35 cellular contexts compared by ENCODE assay signal in genomic region chr6:1831030-1831429, GRCh38.
"Had no signal": no experiment of that assay in that cellular context is flagged by ENCODE, and none has a peak within 500 bp of the region (broad histone marks: within the 10 kb centered on the region; RNA-seq: fewer than 3 reads in every experiment).

No MANE protein-coding gene starts in this region.

- H3K4me1 Mint-ChIP-seq: activated CD4-positive, alpha-beta memory T cell treated with anti-CD3 and anti-CD28 coated beads, Interleukin-2, amount 10 ng/mL, durations not matched to agents 7 days and 5 days; activated CD4-positive, alpha-beta T cell treated with anti-CD3 and anti-CD28 coated beads for 36 hours; activated CD4-positive, alpha-beta T cell treated with anti-CD3 and anti-CD28 coated beads, Interleukin-2, amount 10 ng/mL, durations not matched to agents 7 days and 5 days; activated CD8-positive, alpha-beta memory T cell treated with anti-CD3 and anti-CD28 coated beads, Interleukin-2, amount 10 ng/mL, durations not matched to agents 7 days and 5 days; activated naive CD4-positive, alpha-beta T cell treated with anti-CD3 and anti-CD28 coated beads, Interleukin-2, amount 10 ng/mL, durations not matched to agents 7 days and 5 days; activated naive CD4-positive, alpha-beta T cell treated with anti-CD3 and anti-CD28 coated beads, Interleukin-2, amount 50 U/mL, for 24 hours; activated naive CD8-positive, alpha-beta T cell treated with anti-CD3 and anti-CD28 coated beads, Interleukin-2, amount 10 ng/mL, durations not matched to agents 7 days and 5 days; activated naive CD8-positive, alpha-beta T cell treated with anti-CD3 and anti-CD28 coated beads, Interleukin-2, amount 50 U/mL, for 24 hours had no signal

- H3K4me1 ChIP-seq: breast epithelium had no signal

- H3K4me3 ChIP-seq: body of pancreas, breast epithelium had no signal

- DNase-seq: activated CD4-positive, alpha-beta memory T cell treated with anti-CD3 and anti-CD28 coated beads, Interleukin-2, amount 10 ng/mL, durations not matched to agents 7 days and 5 days; activated CD4-positive, alpha-beta T cell treated with anti-CD3 and anti-CD28 coated beads for 1 hour; activated CD4-positive, alpha-beta T cell treated with anti-CD3 and anti-CD28 coated beads for 36 hours; activated CD4-positive, alpha-beta T cell treated with anti-CD3 and anti-CD28 coated beads for 48 hours; activated CD4-positive, alpha-beta T cell treated with anti-CD3 and anti-CD28 coated beads, Interleukin-2, amount 10 ng/mL, durations not matched to agents 7 days and 5 days; activated CD4-positive, alpha-beta T cell treated with anti-CD3 and anti-CD28 coated beads, Interleukin-2, amount 50 U/mL, for 48 hours; activated CD4-positive, CD25-positive, alpha-beta regulatory T cell; activated CD8-positive, alpha-beta memory T cell treated with anti-CD3 and anti-CD28 coated beads for 24 hours; activated CD8-positive, alpha-beta memory T cell treated with anti-CD3 and anti-CD28 coated beads, Interleukin-2, amount 10 ng/mL, durations not matched to agents 7 days and 5 days; activated CD8-positive, alpha-beta memory T cell treated with anti-CD3 and anti-CD28 coated beads, Interleukin-2, amount 50 U/mL, for 48 hours; activated CD8-positive, alpha-beta T cell treated with anti-CD3 and anti-CD28 coated beads, Interleukin-2, amount 10 ng/mL, durations not matched to agents 7 days and 5 days; activated effector memory CD4-positive, alpha-beta T cell treated with Interleukin-2 at 50 U/mL for 16 hours; activated gamma-delta T cell; activated naive CD4-positive, alpha-beta T cell treated with anti-CD3 and anti-CD28 coated beads, Interleukin-2, amount 10 ng/mL, durations not matched to agents 7 days and 5 days; activated naive CD4-positive, alpha-beta T cell treated with Interleukin-2 at 50 U/mL for 16 hours; activated naive CD8-positive, alpha-beta T cell treated with anti-CD3 and anti-CD28 coated beads, Interleukin-2, amount 10 ng/mL, durations not matched to agents 7 days and 5 days; activated naive CD8-positive, alpha-beta T cell treated with anti-CD3 and anti-CD28 coated beads, Interleukin-2, amount 50 U/mL, for 24 hours; activated T-cell treated with anti-CD3 and anti-CD28 coated beads, Interleukin-2, amount 50 U/mL, for 24 hours; activated T-cell treated with anti-CD3 and anti-CD28 coated beads, Interleukin-2, amount 50 U/mL, for 48 hours; amniotic stem cell; aorta; body of pancreas; brain microvascular endothelial cell; central memory CD4-positive, alpha-beta T cell; T-helper 1 cell; T-helper 2 cell; T-helper 9 cell had no signal

- H3K27ac Mint-ChIP-seq: activated CD4-positive, alpha-beta memory T cell treated with anti-CD3 and anti-CD28 coated beads, Interleukin-2, amount 10 ng/mL, durations not matched to agents 7 days and 5 days; activated CD4-positive, alpha-beta T cell treated with anti-CD3 and anti-CD28 coated beads for 36 hours; activated CD4-positive, alpha-beta T cell treated with anti-CD3 and anti-CD28 coated beads, Interleukin-2, amount 10 ng/mL, durations not matched to agents 7 days and 5 days; activated CD8-positive, alpha-beta memory T cell treated with anti-CD3 and anti-CD28 coated beads, Interleukin-2, amount 10 ng/mL, durations not matched to agents 7 days and 5 days; activated CD8-positive, alpha-beta T cell treated with anti-CD3 and anti-CD28 coated beads, Interleukin-2, amount 10 ng/mL, durations not matched to agents 7 days and 5 days; activated naive CD4-positive, alpha-beta T cell treated with anti-CD3 and anti-CD28 coated beads, Interleukin-2, amount 10 ng/mL, durations not matched to agents 7 days and 5 days; activated naive CD4-positive, alpha-beta T cell treated with anti-CD3 and anti-CD28 coated beads, Interleukin-2, amount 50 U/mL, for 24 hours; activated naive CD8-positive, alpha-beta T cell; activated naive CD8-positive, alpha-beta T cell treated with anti-CD3 and anti-CD28 coated beads, Interleukin-2, amount 10 ng/mL, durations not matched to agents 7 days and 5 days; activated naive CD8-positive, alpha-beta T cell treated with anti-CD3 and anti-CD28 coated beads, Interleukin-2, amount 50 U/mL, for 24 hours; activated T-cell treated with anti-CD3 and anti-CD28 coated beads, Interleukin-2, amount 50 U/mL, for 24 hours; activated T-helper 2 cell treated with anti-CD3 and anti-CD28 coated beads, Interferon-gamma antibody, Interleukin-2, Interleukin-4, amounts not matched to agents 10 μg/mL and 5 μg/mL and 100 μg/mL, durations not matched to agents 14 hours and 24 hours and 36 hours; T-helper 1 cell treated with Interleukin-12 subunit alpha and Interleukin-12 subunit beta and Interleukin-4 antibody, amounts not matched to agents 30 μg/mL and 1 μg/mL, for 36 hours; T-helper 2 cell treated with Interferon-gamma antibody and Interleukin-4, amounts not matched to agents 5 μg/mL and 100 μg/mL, for 36 hours; WTC11 had no signal

- H3K27ac ChIP-seq: body of pancreas, brain microvascular endothelial cell, breast epithelium, VCaP had no signal

- H3K4me3 Mint-ChIP-seq: activated CD4-positive, alpha-beta memory T cell treated with anti-CD3 and anti-CD28 coated beads, Interleukin-2, amount 10 ng/mL, durations not matched to agents 7 days and 5 days; activated CD4-positive, alpha-beta T cell treated with anti-CD3 and anti-CD28 coated beads for 36 hours; activated CD4-positive, alpha-beta T cell treated with anti-CD3 and anti-CD28 coated beads, Interleukin-2, amount 10 ng/mL, durations not matched to agents 7 days and 5 days; activated CD8-positive, alpha-beta memory T cell treated with anti-CD3 and anti-CD28 coated beads, Interleukin-2, amount 10 ng/mL, durations not matched to agents 7 days and 5 days; activated CD8-positive, alpha-beta T cell treated with anti-CD3 and anti-CD28 coated beads, Interleukin-2, amount 10 ng/mL, durations not matched to agents 7 days and 5 days; activated naive CD4-positive, alpha-beta T cell treated with anti-CD3 and anti-CD28 coated beads, Interleukin-2, amount 10 ng/mL, durations not matched to agents 7 days and 5 days; activated naive CD4-positive, alpha-beta T cell treated with anti-CD3 and anti-CD28 coated beads, Interleukin-2, amount 50 U/mL, for 24 hours; activated naive CD8-positive, alpha-beta T cell; activated naive CD8-positive, alpha-beta T cell treated with anti-CD3 and anti-CD28 coated beads, Interleukin-2, amount 10 ng/mL, durations not matched to agents 7 days and 5 days; activated naive CD8-positive, alpha-beta T cell treated with anti-CD3 and anti-CD28 coated beads, Interleukin-2, amount 50 U/mL, for 24 hours; activated T-cell treated with anti-CD3 and anti-CD28 coated beads, Interleukin-2, amount 50 U/mL, for 24 hours; T-helper 1 cell treated with Interleukin-12 subunit alpha and Interleukin-12 subunit beta and Interleukin-4 antibody, amounts not matched to agents 30 μg/mL and 1 μg/mL, for 36 hours; T-helper 2 cell treated with Interferon-gamma antibody and Interleukin-4, amounts not matched to agents 5 μg/mL and 100 μg/mL, for 36 hours; WTC11 had no signal

- H3K27me3 ChIP-seq: body of pancreas, brain microvascular endothelial cell, breast epithelium had no signal

- H3K27me3 Mint-ChIP-seq: activated CD4-positive, alpha-beta memory T cell treated with anti-CD3 and anti-CD28 coated beads, Interleukin-2, amount 10 ng/mL, durations not matched to agents 7 days and 5 days; activated CD4-positive, alpha-beta T cell treated with anti-CD3 and anti-CD28 coated beads for 36 hours; activated CD4-positive, alpha-beta T cell treated with anti-CD3 and anti-CD28 coated beads, Interleukin-2, amount 10 ng/mL, durations not matched to agents 7 days and 5 days; activated CD8-positive, alpha-beta memory T cell treated with anti-CD3 and anti-CD28 coated beads, Interleukin-2, amount 10 ng/mL, durations not matched to agents 7 days and 5 days; activated naive CD4-positive, alpha-beta T cell treated with anti-CD3 and anti-CD28 coated beads, Interleukin-2, amount 10 ng/mL, durations not matched to agents 7 days and 5 days; activated naive CD4-positive, alpha-beta T cell treated with anti-CD3 and anti-CD28 coated beads, Interleukin-2, amount 50 U/mL, for 24 hours; activated naive CD8-positive, alpha-beta T cell; activated naive CD8-positive, alpha-beta T cell treated with anti-CD3 and anti-CD28 coated beads, Interleukin-2, amount 10 ng/mL, durations not matched to agents 7 days and 5 days; activated naive CD8-positive, alpha-beta T cell treated with anti-CD3 and anti-CD28 coated beads, Interleukin-2, amount 50 U/mL, for 24 hours; activated T-cell treated with anti-CD3 and anti-CD28 coated beads, Interleukin-2, amount 50 U/mL, for 24 hours had no signal

- H3K36me3 ChIP-seq: brain microvascular endothelial cell, breast epithelium had no signal
